Comparison of ENCODE assay signal across 8 cellular contexts in genomic region chr9:114155263-114155966, GRCh38. TPM values are rescaled to one million over a fixed set of nuclear protein-coding genes. Genes with fewer than 3 reads are reported as not detected.
A peak's percentile ranks its signal among the peaks of the same experiment; 100 is the strongest.
DNase-seq lines count a peak whose midpoint lies in the region; ATAC-seq and TF ChIP-seq lines count a peak whose summit lies in the region.

Gene COL27A1 (plus strand): TSS chr9:114155537. CDS start chr9:114155951, 414 bp downstream.

- no peaks in the 10 kb centered on the region for H4K20me1 ChIP-seq in OCI-LY3 (ENCODE audit: insufficient read depth, low read length)

- no peaks in the 10 kb centered on the region for H3K36me3 ChIP-seq in OCI-LY3 (replicated peaks; ENCODE audit: low read depth, low read length)
- H3K36me3 ChIP-seq in esophagus (ENCODE audit: control insufficient read depth in 2 of 2, insufficient read depth in 2 of 2, low read length in 1 of 2) = no peaks in the 10 kb centered on the region
- H3K36me3 ChIP-seq in mucosa of rectum (ENCODE audit: control insufficient read depth in 2 of 2, insufficient read depth in 2 of 2, low read length in 2 of 2) = no peaks in the 10 kb centered on the region

- H3K4me3 ChIP-seq in OCI-LY3 (ENCODE audit: low read length) (peak within 1 kb of the TSS; percentile 69), esophagus (ENCODE audit: low read depth in 1 of 2, low read length in 2 of 2) (peak within 1 kb of the TSS; percentile 51 to 78), mucosa of rectum (ENCODE audit: low read length in 2 of 2) (peak within 1 kb of the TSS; percentile 48 to 61)

- ATAC-seq in GM19023 (IDR thresholded peaks at IDR 0.05; ENCODE audit: unreplicated experiment) (peak; percentile 84), HG03460 (IDR thresholded peaks at IDR 0.05; ENCODE audit: unreplicated experiment) (peak; percentile 89)

- H3K27ac Mint-ChIP-seq in activated T-cell treated with anti-CD3 and anti-CD28 coated beads, Interleukin-2, amount 50 U/mL, for 24 hours = peak within 1 kb of the TSS; percentile 89

- no peaks in the 10 kb centered on the region for H3K9me3 Mint-ChIP-seq in activated T-cell treated with anti-CD3 and anti-CD28 coated beads, Interleukin-2, amount 50 U/mL, for 24 hours

- H3K79me2 ChIP-seq in OCI-LY3 (ENCODE audit: low read length) = no peaks in the 10 kb centered on the region

- peak; percentile 90 for DNase-seq in AG08395 (ENCODE audit: low spot score)
- DNase-seq in activated T-cell treated with anti-CD3 and anti-CD28 coated beads, Interleukin-2, amount 50 U/mL, for 24 hours = peak; percentile 89
- peak; percentile 42 to 53 for DNase-seq in stimulated activated CD8-positive, alpha-beta memory T cell treated with anti-CD3 and anti-CD28 coated beads, Interleukin-4, amount 100 ng/mL, for 1 hour (ENCODE audit: low read depth in 2 of 2, low spot score in 1 of 2)

- H3K27ac ChIP-seq in OCI-LY3 (ENCODE audit: low read length) (no peak within 1 kb of the TSS), esophagus (ENCODE audit: low read depth in 2 of 2, low read length in 1 of 2) (peak within 1 kb of the TSS; percentile 44 to 60), mucosa of rectum (ENCODE audit: low read depth in 2 of 2, low read length in 2 of 2) (peak within 1 kb of the TSS; percentile 7 to 16)

- peak; percentile 79 for TF ChIP-seq CTCF in OCI-LY3 (IDR thresholded peaks at IDR 0.05; ENCODE audit: low read depth, low read length)

- peak within 1 kb of the TSS; percentile 81 for H3K4me2 ChIP-seq in OCI-LY3 (ENCODE audit: low read length)

- H3K4me3 Mint-ChIP-seq in activated T-cell treated with anti-CD3 and anti-CD28 coated beads, Interleukin-2, amount 50 U/mL, for 24 hours = peak within 1 kb of the TSS; percentile 83

- H3K9ac ChIP-seq in OCI-LY3 (ENCODE audit: low read length) (no peak within 1 kb of the TSS), mucosa of rectum (ENCODE audit: low read depth in 1 of 2, low read length in 2 of 2) (peak within 1 kb of the TSS in 1 of 2 donors; percentile 42)

- H3K36me3 Mint-ChIP-seq in activated T-cell treated with anti-CD3 and anti-CD28 coated beads, Interleukin-2, amount 50 U/mL, for 24 hours (ENCODE audit: low read depth) = no peaks in the 10 kb centered on the region

- H3K27me3 ChIP-seq in OCI-LY3 (ENCODE audit: low read depth, low read length) (peaks cover 6% of the 10 kb centered on the region; the same call in 1 of the 2 replicates), esophagus (ENCODE audit: control insufficient read depth in 1 of 2, insufficient read depth in 2 of 2, low read length in 2 of 2) (peaks cover 0 to 2% of the 10 kb centered on the region in 2 donors), mucosa of rectum (ENCODE audit: control insufficient read depth in 2 of 2, insufficient read depth in 2 of 2, low read length in 2 of 2) (peaks cover 26 to 38% of the 10 kb centered on the region in 2 donors)

- peaks cover 67% of the 10 kb centered on the region for H3K27me3 Mint-ChIP-seq in activated T-cell treated with anti-CD3 and anti-CD28 coated beads, Interleukin-2, amount 50 U/mL, for 24 hours

- 0 to 1% methylated on average over 32 to 58 of the region's 58 CpGs for WGBS in esophagus, 2 donors

- H3K4me1 ChIP-seq in OCI-LY3 (ENCODE audit: low read length) = no peaks in the 10 kb centered on the region
- H3K4me1 ChIP-seq in esophagus (ENCODE audit: control insufficient read depth in 2 of 2, insufficient read depth in 2 of 2, low read length in 1 of 2) = peaks cover 0 to 30% of the 10 kb centered on the region in 2 donors
- peaks cover 8 to 10% of the 10 kb centered on the region in 2 donors for H3K4me1 ChIP-seq in mucosa of rectum (ENCODE audit: control insufficient read depth in 2 of 2, insufficient read depth in 2 of 2, low read length in 2 of 2)

- H3K9me3 ChIP-seq in OCI-LY3 (ENCODE audit: insufficient read depth, low read length) (no peaks in the 10 kb centered on the region), esophagus (ENCODE audit: control insufficient read depth in 2 of 2, insufficient read depth in 1 of 2, low read depth in 1 of 2, low read length in 1 of 2) (no peaks in the 10 kb centered on the region), mucosa of rectum (ENCODE audit: control insufficient read depth in 2 of 2, low read length in 2 of 2) (no peaks in the 10 kb centered on the region)

- no peak within 1 kb of the TSS for H2AFZ ChIP-seq in OCI-LY3 (ENCODE audit: low read depth, low read length)

- H3K4me1 Mint-ChIP-seq in activated T-cell treated with anti-CD3 and anti-CD28 coated beads, Interleukin-2, amount 50 U/mL, for 24 hours (ENCODE audit: low read depth) = peaks cover 21% of the 10 kb centered on the region

RNA-seq across cellular contexts. Expression of gene COL27A1, which starts in this region (rescaled TPM):
- 10 to 100 TPM in 1 of 2 donors, 1 to 10 TPM in 1; 7.2 to 32.6 TPM for polyA plus RNA-seq in esophagus
